In the genomic region with DNA sequence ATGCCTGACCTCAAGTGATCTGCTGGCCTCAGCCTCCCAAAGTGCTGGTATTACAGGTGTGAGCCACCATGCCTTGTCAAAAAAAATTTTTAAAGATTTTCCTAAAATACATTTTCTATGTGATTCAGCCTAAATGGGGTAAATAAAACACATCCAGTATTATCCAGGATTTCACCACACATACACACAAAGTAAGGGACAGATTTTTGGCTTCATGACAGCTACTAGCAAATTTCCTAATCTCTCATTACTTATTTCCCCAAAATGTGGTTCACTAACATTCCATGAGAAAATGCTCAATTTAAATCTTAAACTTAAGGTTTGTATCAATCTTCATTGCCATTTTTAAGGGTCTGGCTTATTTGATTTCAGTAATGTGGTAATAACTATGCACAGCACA, we compare ENCODE assay signal across 1 cellular context.
TF ChIP-seq lines count a peak whose summit lies in the region.

No MANE protein-coding gene starts in this region.

TF ChIP-seq in GM23338, 12 proteins besides CTCF, POLR2A, EP300 and RAD21 (continued from another document):
- TF ChIP-seq, protein P1, sequence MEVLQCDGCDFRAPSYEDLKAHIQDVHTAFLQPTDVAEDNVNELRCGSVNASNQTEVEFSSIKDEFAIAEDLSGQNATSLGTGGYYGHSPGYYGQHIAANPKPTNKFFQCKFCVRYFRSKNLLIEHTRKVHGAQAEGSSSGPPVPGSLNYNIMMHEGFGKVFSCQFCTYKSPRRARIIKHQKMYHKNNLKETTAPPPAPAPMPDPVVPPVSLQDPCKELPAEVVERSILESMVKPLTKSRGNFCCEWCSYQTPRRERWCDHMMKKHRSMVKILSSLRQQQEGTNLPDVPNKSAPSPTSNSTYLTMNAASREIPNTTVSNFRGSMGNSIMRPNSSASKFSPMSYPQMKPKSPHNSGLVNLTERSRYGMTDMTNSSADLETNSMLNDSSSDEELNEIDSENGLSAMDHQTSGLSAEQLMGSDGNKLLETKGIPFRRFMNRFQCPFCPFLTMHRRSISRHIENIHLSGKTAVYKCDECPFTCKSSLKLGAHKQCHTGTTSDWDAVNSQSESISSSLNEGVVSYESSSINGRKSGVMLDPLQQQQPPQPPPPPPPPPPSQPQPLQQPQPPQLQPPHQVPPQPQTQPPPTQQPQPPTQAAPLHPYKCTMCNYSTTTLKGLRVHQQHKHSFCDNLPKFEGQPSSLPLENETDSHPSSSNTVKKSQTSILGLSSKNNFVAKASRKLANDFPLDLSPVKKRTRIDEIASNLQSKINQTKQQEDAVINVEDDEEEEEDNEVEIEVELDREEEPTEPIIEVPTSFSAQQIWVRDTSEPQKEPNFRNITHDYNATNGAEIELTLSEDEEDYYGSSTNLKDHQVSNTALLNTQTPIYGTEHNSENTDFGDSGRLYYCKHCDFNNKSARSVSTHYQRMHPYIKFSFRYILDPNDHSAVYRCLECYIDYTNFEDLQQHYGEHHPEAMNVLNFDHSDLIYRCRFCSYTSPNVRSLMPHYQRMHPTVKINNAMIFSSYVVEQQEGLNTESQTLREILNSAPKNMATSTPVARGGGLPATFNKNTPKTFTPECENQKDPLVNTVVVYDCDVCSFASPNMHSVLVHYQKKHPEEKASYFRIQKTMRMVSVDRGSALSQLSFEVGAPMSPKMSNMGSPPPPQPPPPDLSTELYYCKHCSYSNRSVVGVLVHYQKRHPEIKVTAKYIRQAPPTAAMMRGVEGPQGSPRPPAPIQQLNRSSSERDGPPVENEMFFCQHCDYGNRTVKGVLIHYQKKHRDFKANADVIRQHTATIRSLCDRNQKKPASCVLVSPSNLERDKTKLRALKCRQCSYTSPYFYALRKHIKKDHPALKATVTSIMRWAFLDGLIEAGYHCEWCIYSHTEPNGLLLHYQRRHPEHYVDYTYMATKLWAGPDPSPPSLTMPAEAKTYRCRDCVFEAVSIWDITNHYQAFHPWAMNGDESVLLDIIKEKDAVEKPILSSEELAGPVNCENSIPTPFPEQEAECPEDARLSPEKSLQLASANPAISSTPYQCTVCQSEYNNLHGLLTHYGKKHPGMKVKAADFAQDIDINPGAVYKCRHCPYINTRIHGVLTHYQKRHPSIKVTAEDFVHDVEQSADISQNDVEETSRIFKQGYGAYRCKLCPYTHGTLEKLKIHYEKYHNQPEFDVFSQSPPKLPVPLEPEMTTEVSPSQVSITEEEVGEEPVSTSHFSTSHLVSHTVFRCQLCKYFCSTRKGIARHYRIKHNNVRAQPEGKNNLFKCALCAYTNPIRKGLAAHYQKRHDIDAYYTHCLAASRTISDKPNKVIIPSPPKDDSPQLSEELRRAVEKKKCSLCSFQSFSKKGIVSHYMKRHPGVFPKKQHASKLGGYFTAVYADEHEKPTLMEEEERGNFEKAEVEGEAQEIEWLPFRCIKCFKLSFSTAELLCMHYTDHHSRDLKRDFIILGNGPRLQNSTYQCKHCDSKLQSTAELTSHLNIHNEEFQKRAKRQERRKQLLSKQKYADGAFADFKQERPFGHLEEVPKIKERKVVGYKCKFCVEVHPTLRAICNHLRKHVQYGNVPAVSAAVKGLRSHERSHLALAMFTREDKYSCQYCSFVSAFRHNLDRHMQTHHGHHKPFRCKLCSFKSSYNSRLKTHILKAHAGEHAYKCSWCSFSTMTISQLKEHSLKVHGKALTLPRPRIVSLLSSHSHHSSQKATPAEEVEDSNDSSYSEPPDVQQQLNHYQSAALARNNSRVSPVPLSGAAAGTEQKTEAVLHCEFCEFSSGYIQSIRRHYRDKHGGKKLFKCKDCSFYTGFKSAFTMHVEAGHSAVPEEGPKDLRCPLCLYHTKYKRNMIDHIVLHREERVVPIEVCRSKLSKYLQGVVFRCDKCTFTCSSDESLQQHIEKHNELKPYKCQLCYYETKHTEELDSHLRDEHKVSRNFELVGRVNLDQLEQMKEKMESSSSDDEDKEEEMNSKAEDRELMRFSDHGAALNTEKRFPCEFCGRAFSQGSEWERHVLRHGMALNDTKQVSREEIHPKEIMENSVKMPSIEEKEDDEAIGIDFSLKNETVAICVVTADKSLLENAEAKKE (CRISPR knock-in tag; IDR thresholded peaks at IDR 0.05), result no peak
- no peak for TF ChIP-seq EZH2phosphoT487 (IDR thresholded peaks at IDR 0.05; ENCODE audit: unreplicated experiment)
- TF ChIP-seq, protein P2, sequence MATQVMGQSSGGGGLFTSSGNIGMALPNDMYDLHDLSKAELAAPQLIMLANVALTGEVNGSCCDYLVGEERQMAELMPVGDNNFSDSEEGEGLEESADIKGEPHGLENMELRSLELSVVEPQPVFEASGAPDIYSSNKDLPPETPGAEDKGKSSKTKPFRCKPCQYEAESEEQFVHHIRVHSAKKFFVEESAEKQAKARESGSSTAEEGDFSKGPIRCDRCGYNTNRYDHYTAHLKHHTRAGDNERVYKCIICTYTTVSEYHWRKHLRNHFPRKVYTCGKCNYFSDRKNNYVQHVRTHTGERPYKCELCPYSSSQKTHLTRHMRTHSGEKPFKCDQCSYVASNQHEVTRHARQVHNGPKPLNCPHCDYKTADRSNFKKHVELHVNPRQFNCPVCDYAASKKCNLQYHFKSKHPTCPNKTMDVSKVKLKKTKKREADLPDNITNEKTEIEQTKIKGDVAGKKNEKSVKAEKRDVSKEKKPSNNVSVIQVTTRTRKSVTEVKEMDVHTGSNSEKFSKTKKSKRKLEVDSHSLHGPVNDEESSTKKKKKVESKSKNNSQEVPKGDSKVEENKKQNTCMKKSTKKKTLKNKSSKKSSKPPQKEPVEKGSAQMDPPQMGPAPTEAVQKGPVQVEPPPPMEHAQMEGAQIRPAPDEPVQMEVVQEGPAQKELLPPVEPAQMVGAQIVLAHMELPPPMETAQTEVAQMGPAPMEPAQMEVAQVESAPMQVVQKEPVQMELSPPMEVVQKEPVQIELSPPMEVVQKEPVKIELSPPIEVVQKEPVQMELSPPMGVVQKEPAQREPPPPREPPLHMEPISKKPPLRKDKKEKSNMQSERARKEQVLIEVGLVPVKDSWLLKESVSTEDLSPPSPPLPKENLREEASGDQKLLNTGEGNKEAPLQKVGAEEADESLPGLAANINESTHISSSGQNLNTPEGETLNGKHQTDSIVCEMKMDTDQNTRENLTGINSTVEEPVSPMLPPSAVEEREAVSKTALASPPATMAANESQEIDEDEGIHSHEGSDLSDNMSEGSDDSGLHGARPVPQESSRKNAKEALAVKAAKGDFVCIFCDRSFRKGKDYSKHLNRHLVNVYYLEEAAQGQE (IDR thresholded peaks at IDR 0.05; ENCODE audit: unreplicated experiment), result no peak
